ENCODE assay signal across 16 cellular contexts in the genomic region with DNA sequence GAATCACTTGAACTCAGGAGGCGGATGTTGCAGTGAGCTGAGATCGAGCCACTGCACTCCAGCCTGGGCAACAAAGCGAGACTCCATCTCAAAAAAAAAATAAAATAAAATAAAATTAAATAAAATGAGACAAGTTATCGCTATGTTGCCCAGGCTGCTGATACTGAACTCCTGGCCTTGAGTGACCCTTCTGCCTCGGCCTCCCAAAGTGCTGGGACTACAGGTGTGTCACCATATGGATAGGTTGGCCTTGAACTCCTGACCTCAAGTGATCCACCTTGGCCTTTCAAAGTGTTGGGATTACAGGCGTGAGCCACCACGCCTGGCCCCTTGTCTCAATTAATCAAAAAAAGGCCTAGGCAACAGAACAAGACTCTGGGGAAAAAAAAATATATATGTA. TPM values are rescaled to one million over a fixed set of nuclear protein-coding genes. Genes with fewer than 3 reads are reported as not detected.
"Had no signal": no experiment of that assay in that cellular context is flagged by ENCODE, and none has a peak within 500 bp of the region (broad histone marks: within the 10 kb centered on the region; RNA-seq: fewer than 3 reads in every experiment).

No MANE protein-coding gene starts in this region.

RNA-seq across cellular contexts. Expression of a gene that starts 16.0 kb away (rescaled TPM):
- total RNA-seq: activated B cell treated with CpG ODN at 0.5 μM for 24 hours; activated CD4-positive, alpha-beta memory T cell treated with anti-CD3 and anti-CD28 coated beads for 36 hours; activated CD4-positive, alpha-beta T cell treated with anti-CD3 and anti-CD28 coated beads, Interleukin-2, amount 10 ng/mL, durations not matched to agents 24 days and 14 days; activated CD8-positive, alpha-beta memory T cell treated with anti-CD3 and anti-CD28 coated beads for 36 hours; activated CD8-positive, alpha-beta T cell treated with anti-CD3 and anti-CD28 coated beads for 36 hours; activated naive CD4-positive, alpha-beta T cell treated with anti-CD3 and anti-CD28 coated beads for 36 hours; activated naive CD4-positive, alpha-beta T cell treated with anti-CD3 and anti-CD28 coated beads, Interleukin-2, amount 50 U/mL, for 72 hours; activated naive CD8-positive, alpha-beta T cell treated with anti-CD3 and anti-CD28 coated beads for 36 hours; activated T-cell treated with anti-CD3 and anti-CD28 coated beads, Interleukin-2, amount 50 U/mL, for 72 hours; activated T-helper 1 cell treated with anti-CD3 and anti-CD28 coated beads, Interleukin-12 subunit alpha, Interleukin-12 subunit beta, Interleukin-2, Interleukin-4 antibody, amounts not matched to agents 30 ng/mL and 10 ng/mL and 1 ng/mL, durations not matched to agents 14 hours and 24 hours and 36 hours; activated T-helper 17 cell treated with anti-CD3 and anti-CD28 coated beads, Interleukin-2, amount 50 U/mL, for 72 hours; astrocyte; body of pancreas; breast epithelium; cardiac septum; cerebellum had no signal

RNA-seq across cellular contexts. Expression of a gene that starts 16.0 kb away (rescaled TPM):
- total RNA-seq: activated naive CD4-positive, alpha-beta T cell treated with anti-CD3 and anti-CD28 coated beads, Interleukin-2, amount 50 U/mL, for 72 hours had no signal
